In the genomic region with DNA sequence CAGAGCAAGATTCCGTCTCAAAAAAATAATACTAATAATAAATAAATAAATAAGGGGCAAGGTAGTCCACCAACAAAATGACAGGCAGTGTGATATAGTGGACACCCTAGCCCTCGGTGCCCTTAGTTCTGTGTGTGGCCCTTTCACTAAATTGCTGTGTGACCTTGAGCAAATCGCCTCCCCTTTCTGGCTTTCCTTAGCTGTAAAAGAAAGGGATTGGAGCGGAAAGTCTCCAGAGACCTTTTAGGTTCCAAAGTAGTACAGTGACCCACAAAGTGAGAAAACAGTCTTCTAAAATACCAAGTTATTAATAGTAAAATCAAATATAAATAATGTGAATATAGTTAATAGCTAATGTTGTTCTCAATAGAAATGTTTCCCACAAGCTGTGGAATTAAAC, we compare ENCODE assay signal across 1 cellular context.
TF ChIP-seq lines count a peak whose summit lies in the region.

No MANE protein-coding gene starts in this region.

TF ChIP-seq in endothelial cell of umbilical vein, 7 proteins besides CTCF, POLR2A, EP300 and RAD21 (continued from another document):
- TF ChIP-seq JUN (IDR thresholded peaks at IDR 0.05; ENCODE audit: borderline replicate concordance, insufficient read depth, insufficient read length, low read depth): no peak
